ENCODE assay signal across 8 cellular contexts in genomic region chr12:120710805-120711296, GRCh38. TPM values are rescaled to one million over a fixed set of nuclear protein-coding genes. Genes with fewer than 3 reads are reported as not detected.
DNase-seq lines count a peak whose midpoint lies in the region; ATAC-seq and TF ChIP-seq lines count a peak whose summit lies in the region.

No MANE protein-coding gene starts in this region.

- DNase-seq in Right ventricle myocardium inferior (ENCODE audit: missing footprints) (no peak), cardiac septum (ENCODE audit: low spot score) (no peak), vagina (ENCODE audit: extremely low spot score in 2 of 2) (no peak)

- H3K4me1 ChIP-seq in endocrine pancreas (ENCODE audit: control insufficient read depth, insufficient read depth, low read length) (no peaks in the 10 kb centered on the region), mucosa of stomach (ENCODE audit: control insufficient read depth, insufficient read depth, low read length) (peaks cover 14% of the 10 kb centered on the region), vagina (peaks cover 32% of the 10 kb centered on the region)

- no peaks in the 10 kb centered on the region for H3K27me3 ChIP-seq in endocrine pancreas (ENCODE audit: control insufficient read depth, insufficient read depth, low read length)
- H3K27me3 ChIP-seq in mucosa of stomach (ENCODE audit: control insufficient read depth, insufficient read depth, low read length) = no peaks in the 10 kb centered on the region
- no peaks in the 10 kb centered on the region for H3K27me3 ChIP-seq in vagina

- H3K9ac ChIP-seq in endocrine pancreas (ENCODE audit: control insufficient read depth, insufficient read depth, low read length) (peak overlapping the region; percentile 86), mucosa of stomach (ENCODE audit: low read length) (peak overlapping the region; percentile 80)

- no peak for TF ChIP-seq POLR2A in vagina (IDR thresholded peaks at IDR 0.05)

- H3K27ac ChIP-seq in VCaP (peak overlapping the region; percentile 96), vagina (peak overlapping the region; percentile 94)

- H3K4me3 ChIP-seq in endocrine pancreas (ENCODE audit: control insufficient read depth, insufficient read depth, low read length) (peak overlapping the region; percentile 79), mucosa of stomach (ENCODE audit: low read length) (peak overlapping the region; percentile 57), vagina (peak overlapping the region; percentile 78 to 83)

- ATAC-seq in Right ventricle myocardium inferior (peak; percentile 6), HG03196 (IDR thresholded peaks at IDR 0.05; ENCODE audit: unreplicated experiment) (peak; percentile 25), GM18517 (IDR thresholded peaks at IDR 0.05; ENCODE audit: unreplicated experiment) (no peak)

- no peaks in the 10 kb centered on the region for H3K9me3 ChIP-seq in endocrine pancreas (ENCODE audit: control insufficient read depth, low read length)
- H3K9me3 ChIP-seq in mucosa of stomach (ENCODE audit: control insufficient read depth, low read length) = no peaks in the 10 kb centered on the region
- no peaks in the 10 kb centered on the region for H3K9me3 ChIP-seq in vagina

- H3K36me3 ChIP-seq in endocrine pancreas (ENCODE audit: control insufficient read depth, insufficient read depth, low read length) (peaks cover 3% of the 10 kb centered on the region), mucosa of stomach (ENCODE audit: control insufficient read depth, insufficient read depth, low read length) (no peaks in the 10 kb centered on the region), vagina (peaks cover 0 to 16% of the 10 kb centered on the region in 2 donors)

- intact Hi-C loops in Right ventricle myocardium inferior (cut with DNase I) (no loop called here), cardiac septum (cut with DNase I) (loop anchor here (2.0 kb wide), 1 partner anchor 24 kb away; the partner anchor contains the start of gene MLEC), vagina (cut with DNase I) (loop anchor here (2.0 to 5.0 kb wide), 2 partner anchors 64 to 129 kb away; partner anchors contain the start of gene POP5)

- TF ChIP-seq CTCF in VCaP (conservative IDR thresholded peaks at IDR 0.05) (no peak), vagina (IDR thresholded peaks at IDR 0.05) (no peak)

RNA-seq across cellular contexts. Expression of gene UNC119B, which starts 0.6 kb away (rescaled TPM):
- total RNA-seq in Right ventricle myocardium inferior (14.0 TPM), cardiac septum (10.9 TPM), vagina (16.0 TPM)

RNA-seq across cellular contexts. Expression of gene ACADS, which starts 14.8 kb away (rescaled TPM):
- total RNA-seq in Right ventricle myocardium inferior (108 TPM), cardiac septum (58.4 TPM), vagina (21.4 TPM)

RNA-seq across cellular contexts. Expression of gene MLEC, which starts 23.9 kb away (rescaled TPM):
- total RNA-seq in Right ventricle myocardium inferior (128 TPM), cardiac septum (103 TPM), vagina (33.1 TPM)
